In the genomic region with DNA sequence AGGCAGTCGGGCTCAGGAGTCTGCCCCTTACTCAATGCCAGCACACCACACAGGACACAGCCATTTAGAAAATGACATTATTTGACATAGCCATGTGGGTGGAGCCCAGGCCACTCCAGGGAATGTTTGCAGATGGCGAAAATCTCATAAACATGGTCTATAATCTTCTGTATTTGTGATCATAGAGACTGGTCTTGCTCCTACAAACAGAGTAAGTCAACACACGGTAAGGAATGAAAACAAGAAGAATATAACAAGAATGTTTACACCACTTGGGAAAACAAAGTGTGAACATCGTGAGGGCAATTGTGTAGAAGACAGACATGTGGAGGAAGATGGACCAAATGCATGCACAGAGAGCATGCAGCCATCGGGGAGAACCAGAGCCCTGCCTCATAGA, we compare ENCODE assay signal across 24 cellular contexts.
"Had no signal": no experiment of that assay in that cellular context is flagged by ENCODE, and none has a peak within 500 bp of the region (broad histone marks: within the 10 kb centered on the region; RNA-seq: fewer than 3 reads in every experiment).

No MANE protein-coding gene starts in this region.

- FAIRE-seq: keratinocyte had no signal

- DNase-seq: cortex of kidney; effector memory CD8-positive, alpha-beta T cell; gastrocnemius medialis; head of caudate nucleus; mammary epithelial cell; natural killer cell; stimulated activated CD4-positive, alpha-beta T cell treated with anti-CD3 and anti-CD28 coated beads, Interleukin-12 subunit alpha, Interleukin-12 subunit beta, amount 100 ng/mL, for 4 hours; stimulated activated CD4-positive, alpha-beta T cell treated with anti-CD3 and anti-CD28 coated beads, Interleukin-1b, Interleukin-23, amount 100 ng/mL, for 48 hours; stimulated activated CD4-positive, alpha-beta T cell treated with anti-CD3 and anti-CD28 coated beads, Interleukin-4, amount 100 ng/mL, for 1 hour; stimulated activated CD8-positive, alpha-beta memory T cell treated with anti-CD3 and anti-CD28 coated beads, Interleukin-4, amount 100 ng/mL, for 48 hours; stimulated activated naive CD4-positive, alpha-beta T cell; stimulated activated naive CD8-positive, alpha-beta T cell treated with anti-CD3 and anti-CD28 coated beads, Interleukin-15, amount 100 ng/mL, for 72 hours; transverse colon; upper lobe of right lung; uterus had no signal

- H3K27ac Mint-ChIP-seq: effector memory CD8-positive, alpha-beta T cell; natural killer cell; progenitor cell of endocrine pancreas; stimulated activated naive CD8-positive, alpha-beta T cell treated with anti-CD3 and anti-CD28 coated beads, Interleukin-15, amount 100 ng/mL, for 72 hours had no signal

- H3K36me3 Mint-ChIP-seq: natural killer cell had no signal

- H3K36me3 ChIP-seq: gastrocnemius medialis, right atrium auricular region, suprapubic skin, transverse colon, upper lobe of right lung, uterus had no signal

- H3K27me3 ChIP-seq: right atrium auricular region, suprapubic skin, transverse colon, upper lobe of right lung, uterus had no signal

- H3K4me3 ChIP-seq: gastrocnemius medialis, right atrium auricular region, smooth muscle cell, suprapubic skin, transverse colon, upper lobe of right lung, uterus had no signal

- H3K27ac ChIP-seq: gastrocnemius medialis, parathyroid adenoma, suprapubic skin, transverse colon, uterus had no signal

- H3K9me3 ChIP-seq: gastrocnemius medialis, right atrium auricular region, suprapubic skin, transverse colon, upper lobe of right lung, uterus had no signal

- H3K9me3 Mint-ChIP-seq: effector memory CD8-positive, alpha-beta T cell; natural killer cell; neural crest cell; stimulated activated naive CD8-positive, alpha-beta T cell treated with anti-CD3 and anti-CD28 coated beads, Interleukin-15, amount 100 ng/mL, for 72 hours had no signal

- H3K4me1 ChIP-seq: gastrocnemius medialis, parathyroid adenoma had no signal

- H3K4me1 Mint-ChIP-seq: natural killer cell; stimulated activated naive CD8-positive, alpha-beta T cell treated with anti-CD3 and anti-CD28 coated beads, Interleukin-15, amount 100 ng/mL, for 72 hours had no signal

- ATAC-seq: effector memory CD8-positive, alpha-beta T cell; gastrocnemius medialis; left lobe of liver; natural killer cell; sciatic nerve; stimulated activated naive CD8-positive, alpha-beta T cell treated with anti-CD3 and anti-CD28 coated beads, Interleukin-15, amount 100 ng/mL, for 72 hours; upper lobe of right lung had no signal

- H3K4me3 Mint-ChIP-seq: effector memory CD8-positive, alpha-beta T cell; natural killer cell; neural crest cell; stimulated activated naive CD8-positive, alpha-beta T cell treated with anti-CD3 and anti-CD28 coated beads, Interleukin-15, amount 100 ng/mL, for 72 hours had no signal
